ENCODE assay signal across 8 cellular contexts in genomic region chr3:52299815-52300611, GRCh38. TPM values are rescaled to one million over a fixed set of nuclear protein-coding genes. Genes with fewer than 3 reads are reported as not detected.
A peak's percentile ranks its signal among the peaks of the same experiment; 100 is the strongest.
DNase-seq lines count a peak whose midpoint lies in the region; ATAC-seq and TF ChIP-seq lines count a peak whose summit lies in the region.

No MANE protein-coding gene starts in this region.

- no peaks in the 10 kb centered on the region; the same call in 1 of the 2 replicates for H4K20me1 ChIP-seq in BLaER1

- H3K4me1 ChIP-seq in BLaER1 (peaks cover 40% of the 10 kb centered on the region), adrenal gland (replicated peaks in 1 of 2) (peaks cover 10 to 24% of the 10 kb centered on the region in 2 donors)

- peak; percentile 79 to 97 (median 94) for DNase-seq in adrenal gland
- DNase-seq in kidney epithelial cell (ENCODE audit: low read depth), result no peak
- DNase-seq in mesenteric fat pad (ENCODE audit: low spot score), result no peak
- no peak for DNase-seq in NCI-H774 (lab: John Stamatoyannopoulos, UW)

- intact Hi-C loops in adrenal gland (cut with DNase I), result no loop called here

- H3K4me2 ChIP-seq in BLaER1, result peak overlapping the region; percentile 77

- TF ChIP-seq POLR2A in adrenal gland (IDR thresholded peaks at IDR 0.05), result peak in 1 of 2 donors; percentile 57

- TF ChIP-seq CTCF in adrenal gland (IDR thresholded peaks at IDR 0.05), result peak in 5 of 6 experiments; percentile 33 to 38 (median 36)
- peak; percentile 44 for TF ChIP-seq CTCF in kidney epithelial cell (IDR thresholded peaks at IDR 0.05; ENCODE audit: insufficient read depth, low read length, poor library complexity, severe bottlenecking)

- no peaks in the 10 kb centered on the region for H3K9me3 ChIP-seq in BLaER1
- no peaks in the 10 kb centered on the region for H3K9me3 ChIP-seq in adrenal gland (replicated peaks in 1 of 3)

- H3K27me3 ChIP-seq in BLaER1 (no peaks in the 10 kb centered on the region), adrenal gland (no peaks in the 10 kb centered on the region), kidney epithelial cell (ENCODE audit: control insufficient read depth, insufficient read depth, low read length) (peaks cover 23% of the 10 kb centered on the region)

- H3K9ac ChIP-seq in BLaER1, result no peak overlapping the region

- H3K36me3 ChIP-seq in BLaER1 (peaks cover 4% of the 10 kb centered on the region; the same call in 1 of the 2 replicates), adrenal gland (replicated peaks in 1 of 2) (no peaks in the 10 kb centered on the region), kidney epithelial cell (ENCODE audit: control insufficient read depth, insufficient read depth, low read length) (no peaks in the 10 kb centered on the region)

- 15 to 18% (median 17%) methylated on average over 12 to 14 of the region's 14 CpGs for WGBS in adrenal gland, 4 donors

- no peak overlapping the region for H3K4me3 ChIP-seq in BLaER1
- H3K4me3 ChIP-seq in adrenal gland, result no peak overlapping the region
- no peak overlapping the region for H3K4me3 ChIP-seq in kidney epithelial cell (ENCODE audit: low read depth, low read length)

- H3K27ac ChIP-seq in BLaER1 (no peak overlapping the region), adrenal gland (peak overlapping the region in 3 of 5 donors; percentile 34 to 78 (median 67))

- ATAC-seq in HG02759 (IDR thresholded peaks at IDR 0.05; ENCODE audit: unreplicated experiment), result peak; percentile 42
- no peak for ATAC-seq in GM18870 (IDR thresholded peaks at IDR 0.05; ENCODE audit: unreplicated experiment)
- ATAC-seq in HG03135 (IDR thresholded peaks at IDR 0.05; ENCODE audit: unreplicated experiment), result no peak

RNA-seq across cellular contexts. Expression of gene GLYCTK, which starts 12.4 kb away (rescaled TPM):
- total RNA-seq in adrenal gland (10 to 100 TPM in 6 of 8 donors, 1 to 10 TPM in 2; 8.2 to 17.9 (median 13.7) TPM), kidney epithelial cell (13.2 and 13.5 TPM in 2 replicates), mesenteric fat pad (14.1 TPM)
- 10 to 100 TPM in 2 of 3 donors, 1 to 10 TPM in 1; 4.9 to 31.7 (median 18.0) TPM for polyA plus RNA-seq in adrenal gland

RNA-seq across cellular contexts. Expression of gene DNAH1, which starts 16.1 kb away (rescaled TPM):
- 10 to 100 TPM in 4 of 8 donors, 1 to 10 TPM in 4; 4.3 to 14.0 (median 9.0) TPM for total RNA-seq in adrenal gland
- 10 to 100 TPM in 2 of 3 donors, 1 to 10 TPM in 1; 2.1 to 24.4 (median 16.6) TPM for polyA plus RNA-seq in adrenal gland
- 0.96 and 2.9 TPM in 2 replicates for total RNA-seq in kidney epithelial cell
- 9.9 TPM for total RNA-seq in mesenteric fat pad

RNA-seq across cellular contexts. Expression of gene WDR82, which starts 21.6 kb away (rescaled TPM):
- 10 to 100 TPM; 44.6 to 84.0 (median 59.9) TPM for total RNA-seq in adrenal gland
- 10 to 100 TPM; 23.8 to 74.2 (median 24.6) TPM for polyA plus RNA-seq in adrenal gland
- total RNA-seq in kidney epithelial cell, result 47.6 and 49.0 TPM in 2 replicates
- 52.7 TPM for total RNA-seq in mesenteric fat pad

RNA-seq across cellular contexts. Expression of gene PPM1M, which starts 54.5 kb away (rescaled TPM):
- total RNA-seq in adrenal gland (10 to 100 TPM; 10.5 to 28.0 (median 22.1) TPM), kidney epithelial cell (6.1 and 8.8 TPM in 2 replicates), mesenteric fat pad (26.8 TPM)
- 10 to 100 TPM in 2 of 3 donors, 1 to 10 TPM in 1; 9.1 to 29.8 (median 23.1) TPM for polyA plus RNA-seq in adrenal gland

Comparison
In these comparisons a context has a peak if more than half of its experiments do, and no peak if none do; other contexts are left out.
1. DNase-seq: peak in adrenal gland (7 of 7); none in kidney epithelial cell (single experiment), mesenteric fat pad (single experiment) and NCI-H774 (single experiment).